In genomic region chr12:91813701-91814100, GRCh38 we compare ENCODE assay signal across 1 cellular context.
TF ChIP-seq lines count a peak whose summit lies in the region.

No MANE protein-coding gene starts in this region.

TF ChIP-seq in IMR-90, 13 proteins besides CTCF, POLR2A, EP300 and RAD21:
- TF ChIP-seq FOS (IDR thresholded peaks at IDR 0.05; ENCODE audit: low read depth, low read length): no peak
- no peak for TF ChIP-seq USF2 (IDR thresholded peaks at IDR 0.05; ENCODE audit: low read depth, low read length)
- no peak for TF ChIP-seq BHLHE40 (IDR thresholded peaks at IDR 0.05; ENCODE audit: low read depth, low read length)
